In the genomic region with DNA sequence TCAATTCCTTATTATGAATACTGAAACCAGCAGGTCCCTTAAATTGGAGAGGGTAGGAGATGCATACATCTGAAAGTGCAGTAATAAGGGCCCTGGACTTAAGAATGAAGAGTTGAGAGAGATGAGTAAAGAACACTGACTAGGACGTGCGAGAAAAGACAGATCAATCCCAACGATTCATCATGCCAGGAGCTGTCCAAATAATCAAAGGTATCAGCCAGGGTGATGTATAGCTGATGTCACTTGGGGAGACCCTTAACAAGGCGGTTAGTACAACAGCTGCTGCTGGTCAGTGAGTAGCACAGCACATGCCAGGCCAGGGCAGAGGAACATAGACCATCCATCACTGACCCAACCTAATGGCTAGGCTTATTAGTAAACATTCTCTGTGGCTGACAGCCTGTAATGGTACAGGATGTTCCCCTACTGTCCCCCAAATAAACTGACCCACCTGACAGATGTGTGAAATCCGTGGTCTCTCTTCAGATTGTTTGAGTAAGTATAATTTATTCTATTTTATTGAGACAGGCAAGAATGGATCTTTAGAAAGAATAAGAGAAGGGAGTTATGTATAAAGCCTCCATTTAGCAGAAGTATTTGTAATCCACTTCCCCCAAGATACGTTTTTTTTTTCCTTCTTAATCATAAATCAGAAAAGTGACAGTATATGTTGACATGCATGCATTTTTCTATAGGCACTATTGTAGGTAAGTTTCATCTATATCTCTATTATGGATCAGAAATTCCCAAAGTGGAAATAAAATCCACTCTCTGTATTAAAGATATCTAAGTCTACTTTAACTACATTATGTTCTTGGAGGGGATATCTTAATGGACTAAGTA, we compare ENCODE assay signal across 31 cellular contexts.
DNase-seq lines count a peak whose midpoint lies in the region; ATAC-seq and TF ChIP-seq lines count a peak whose summit lies in the region.
"Had no signal": no experiment of that assay in that cellular context is flagged by ENCODE, and none has a peak within 500 bp of the region (broad histone marks: within the 10 kb centered on the region; RNA-seq: fewer than 3 reads in every experiment).

No MANE protein-coding gene starts in this region.

- H3K27ac ChIP-seq in GM23338 (ENCODE audit: low read depth) (no peak overlapping the region), HUES48 (ENCODE audit: low read depth, low read length) (peak overlapping the region; percentile 5)
- H3K27ac ChIP-seq: A549; BLaER1 treated with 17β-estradiol and CSF1 and Interleukin-3, amounts not matched to agents 10 nM and 100 nM; PC-9 had no signal

- H3K4me3 ChIP-seq in GM23338 (peak overlapping the region; percentile 8; the same call in 1 of the 2 replicates), HUES48 (ENCODE audit: low read depth, low read length) (no peak overlapping the region)
- H3K4me3 ChIP-seq: A549; BLaER1 treated with 17β-estradiol and CSF1 and Interleukin-3, amounts not matched to agents 10 nM and 100 nM; GM12878; MG63; PC-9 had no signal

- H4K20me1 ChIP-seq in GM23338 (replicated peaks; ENCODE audit: insufficient read depth): no peaks in the 10 kb centered on the region
- H4K20me1 ChIP-seq: BLaER1 treated with 17β-estradiol and CSF1 and Interleukin-3, amounts not matched to agents 10 nM and 100 nM had no signal

- TF ChIP-seq CTCF in GM23338 (conservative IDR thresholded peaks at IDR 0.05; ENCODE audit: low read depth in 2 of 2): no peak
- no peak for TF ChIP-seq CTCF in nephron progenitor cell (IDR thresholded peaks at IDR 0.05)

- peaks cover 17% of the 10 kb centered on the region for H3K4me1 ChIP-seq in GM23338 (ENCODE audit: insufficient read depth)
- H3K4me1 ChIP-seq in HUES48 (ENCODE audit: control insufficient read depth, insufficient read depth, low read length): peaks cover 20% of the 10 kb centered on the region
- H3K4me1 ChIP-seq: A549; BLaER1 treated with 17β-estradiol and CSF1 and Interleukin-3, amounts not matched to agents 10 nM and 100 nM; Caco-2 had no signal

- no peaks in the 10 kb centered on the region for H3K9me2 ChIP-seq in GM23338 (ENCODE audit: insufficient read depth)

- no peak for ATAC-seq in GM23338
- no peak for ATAC-seq in activated T-helper 17 cell treated with anti-CD3 and anti-CD28 coated beads, Interleukin-2, amount 50 U/mL, for 72 hours (replicated peaks)
- ATAC-seq in HG02870 (IDR thresholded peaks at IDR 0.05; ENCODE audit: unreplicated experiment): no peak
- ATAC-seq in GM19463 (IDR thresholded peaks at IDR 0.05; ENCODE audit: unreplicated experiment): no peak
- ATAC-seq: A549, GM12878 had no signal

- peak overlapping the region; percentile 57 for H3K4me2 ChIP-seq in GM23338
- H3K4me2 ChIP-seq: A549; BLaER1 treated with 17β-estradiol and CSF1 and Interleukin-3, amounts not matched to agents 10 nM and 100 nM; PC-9 had no signal

- no peak for DNase-seq in GM23338 (ENCODE audit: low spot score)
- no peak for DNase-seq in nephron progenitor cell
- DNase-seq in central memory CD4-positive, alpha-beta T cell: no peak
- DNase-seq in germinal center (ENCODE audit: low spot score): no peak
- DNase-seq: AML-193; Caco-2; CD4-positive, alpha-beta T cell; DMS79; EL; GDM1; GOT3; HCEC 1CT; KBM-7; MG63; NCI-H1105 treated with DMSO at 0.1 percent for 48 hours; NCI-H146; NCI-H1930; NCI-H446; NCI-H524 treated with DMSO at 0.1 percent for 48 hours; NCI-H82; PC-9; Right ventricle myocardium superior; RPMI8226; SW 1271 had no signal

- no peaks in the 10 kb centered on the region for H3K79me2 ChIP-seq in GM23338 (replicated peaks; ENCODE audit: insufficient read depth)

- peaks cover 20% of the 10 kb centered on the region for H3K4me1 Mint-ChIP-seq in GM23338
- peaks cover 19% of the 10 kb centered on the region for H3K4me1 Mint-ChIP-seq in activated T-helper 17 cell treated with anti-CD3 and anti-CD28 coated beads, Interleukin-2, amount 50 U/mL, for 72 hours
- peaks cover 61% of the 10 kb centered on the region for H3K4me1 Mint-ChIP-seq in nephron progenitor cell

- no peaks in the 10 kb centered on the region for H3K36me3 ChIP-seq in GM23338 (ENCODE audit: insufficient read depth)
- no peaks in the 10 kb centered on the region for H3K36me3 ChIP-seq in HUES48 (ENCODE audit: control insufficient read depth, insufficient read depth, low read length)
- H3K36me3 ChIP-seq: BLaER1 treated with 17β-estradiol and CSF1 and Interleukin-3, amounts not matched to agents 10 nM and 100 nM; MG63 had no signal

- H2AFZ ChIP-seq in GM23338: 0 out of 2 replicates have a peak overlapping the region, but pooled peaks have one; percentile 50
- H2AFZ ChIP-seq: PC-9 had no signal

- H3K4me3 Mint-ChIP-seq in GM23338 (no peak overlapping the region), nephron progenitor cell (no peak overlapping the region)
- no peak overlapping the region for H3K4me3 Mint-ChIP-seq in activated T-helper 17 cell treated with anti-CD3 and anti-CD28 coated beads, Interleukin-2, amount 50 U/mL, for 72 hours
- H3K4me3 Mint-ChIP-seq: CD4-positive, alpha-beta T cell had no signal

- H3K27me3 ChIP-seq in GM23338 (ENCODE audit: insufficient read depth) (no peaks in the 10 kb centered on the region), HUES48 (ENCODE audit: control insufficient read depth, insufficient read depth, low read length) (peaks cover 6% of the 10 kb centered on the region; the same call in 1 of the 2 replicates)
- H3K27me3 ChIP-seq: BLaER1 treated with 17β-estradiol and CSF1 and Interleukin-3, amounts not matched to agents 10 nM and 100 nM; MG63 had no signal

- H3K9me3 ChIP-seq in HUES48 (ENCODE audit: control insufficient read depth, insufficient read depth, low read length): no peaks in the 10 kb centered on the region
- H3K9me3 ChIP-seq: A549; BLaER1 treated with 17β-estradiol and CSF1 and Interleukin-3, amounts not matched to agents 10 nM and 100 nM; Caco-2; MG63 had no signal

- H3K27me3 Mint-ChIP-seq in GM23338 (ENCODE audit: insufficient read depth, low read depth, poor library complexity): peaks cover 5% of the 10 kb centered on the region
- H3K27me3 Mint-ChIP-seq in activated T-helper 17 cell treated with anti-CD3 and anti-CD28 coated beads, Interleukin-2, amount 50 U/mL, for 72 hours: no peaks in the 10 kb centered on the region
- no peaks in the 10 kb centered on the region for H3K27me3 Mint-ChIP-seq in nephron progenitor cell (ENCODE audit: low read depth, poor library complexity)
- H3K27me3 Mint-ChIP-seq: CD4-positive, alpha-beta T cell had no signal

- H3K9ac ChIP-seq in HUES48 (ENCODE audit: low read depth, low read length): no peak overlapping the region
- H3K9ac ChIP-seq: BLaER1 treated with 17β-estradiol and CSF1 and Interleukin-3, amounts not matched to agents 10 nM and 100 nM had no signal

- H3K27ac Mint-ChIP-seq in GM23338 (no peak overlapping the region), nephron progenitor cell (peak overlapping the region; percentile 67)
- H3K27ac Mint-ChIP-seq in activated T-helper 17 cell treated with anti-CD3 and anti-CD28 coated beads, Interleukin-2, amount 50 U/mL, for 72 hours: peak overlapping the region; percentile 43
- H3K27ac Mint-ChIP-seq: CD4-positive, alpha-beta T cell had no signal

- H3K9me3 Mint-ChIP-seq in GM23338: no peaks in the 10 kb centered on the region
- no peaks in the 10 kb centered on the region for H3K9me3 Mint-ChIP-seq in activated T-helper 17 cell treated with anti-CD3 and anti-CD28 coated beads, Interleukin-2, amount 50 U/mL, for 72 hours
- H3K9me3 Mint-ChIP-seq in nephron progenitor cell: no peaks in the 10 kb centered on the region
- H3K9me3 Mint-ChIP-seq: CD4-positive, alpha-beta T cell had no signal

- H3K36me3 Mint-ChIP-seq in GM23338 (ENCODE audit: low read depth) (no peaks in the 10 kb centered on the region), nephron progenitor cell (ENCODE audit: low read depth) (no peaks in the 10 kb centered on the region)
- H3K36me3 Mint-ChIP-seq in activated T-helper 17 cell treated with anti-CD3 and anti-CD28 coated beads, Interleukin-2, amount 50 U/mL, for 72 hours (ENCODE audit: low read depth): peaks cover 17% of the 10 kb centered on the region

- no peaks in the 10 kb centered on the region for H3F3A ChIP-seq in GM23338 (replicated peaks; ENCODE audit: low read depth)

TF ChIP-seq in GM23338, 12 proteins besides CTCF, POLR2A, EP300 and RAD21:
- TF ChIP-seq REST (IDR thresholded peaks at IDR 0.05; ENCODE audit: unreplicated experiment) (peak; percentile 38), CREB1 (CRISPR knock-in tag; IDR thresholded peaks at IDR 0.05; ENCODE audit: low read depth) (no peak)
